Comparison of ENCODE assay signal across 6 cellular contexts in the genomic region with DNA sequence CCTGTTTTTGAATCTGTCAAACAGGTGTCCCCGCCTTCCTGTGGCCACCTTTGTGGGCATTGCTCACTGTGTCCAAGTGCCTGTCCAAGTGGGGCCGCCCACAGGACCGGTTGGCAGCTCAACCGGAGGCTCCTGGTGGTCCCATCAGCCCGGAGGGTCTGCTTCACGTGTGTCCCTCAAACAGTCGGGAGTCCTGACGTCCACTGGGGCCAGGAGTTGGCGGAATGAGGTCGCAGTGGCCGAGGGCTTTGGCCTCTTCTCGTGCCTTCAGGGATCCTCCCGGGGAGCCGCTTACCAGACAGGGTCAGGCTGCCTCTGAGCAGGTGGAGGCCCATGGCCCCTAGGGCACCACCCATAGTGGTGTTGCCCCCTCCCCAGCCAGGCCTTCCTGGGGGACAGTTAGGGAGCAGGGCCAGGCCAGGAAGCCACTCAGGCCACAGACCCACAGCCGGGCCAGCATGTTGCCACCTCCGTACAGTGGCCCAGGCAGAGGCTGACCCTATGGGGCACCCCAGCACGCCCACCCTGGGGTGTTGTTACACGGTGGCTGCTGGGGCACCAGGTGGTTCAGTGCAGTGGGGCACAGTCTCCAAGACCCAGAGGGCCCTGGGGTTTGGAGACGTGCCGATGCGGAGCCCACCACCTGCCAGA.
"Had no signal": no experiment of that assay in that cellular context is flagged by ENCODE, and none has a peak within 500 bp of the region (broad histone marks: within the 10 kb centered on the region; RNA-seq: fewer than 3 reads in every experiment).

No MANE protein-coding gene starts in this region.

- H3K4me1 ChIP-seq: HAP-1 had no signal

- H3K27ac Mint-ChIP-seq: GM23338, HFFc6 had no signal

- H3K4me2 ChIP-seq: GM23338 had no signal

- H3K36me3 ChIP-seq: HAP-1 had no signal

- H3K9ac ChIP-seq: GM23248 had no signal

- H3K4me3 Mint-ChIP-seq: GM23338, HFFc6 had no signal

- H3K27ac ChIP-seq: GM23248 had no signal

- H3K9me3 ChIP-seq: HAP-1 had no signal

- H3K4me1 Mint-ChIP-seq: GM23338 had no signal

- H2AFZ ChIP-seq: GM23248, GM23338 had no signal

- H3K4me3 ChIP-seq: GM23248, GM23338, HAP-1 had no signal

- DNase-seq: GM23248, GOT3, HCEC 1CT, HFFc6 had no signal
